In genomic region chr1:27885114-27885528, GRCh38 we compare ENCODE assay signal across 12 cellular contexts. TPM values are rescaled to one million over a fixed set of nuclear protein-coding genes. Genes with fewer than 3 reads are reported as not detected.
A peak's percentile ranks its signal among the peaks of the same experiment; 100 is the strongest.
DNase-seq lines count a peak whose midpoint lies in the region; ATAC-seq and TF ChIP-seq lines count a peak whose summit lies in the region.
"Had no signal": no experiment of that assay in that cellular context is flagged by ENCODE, and none has a peak within 500 bp of the region (broad histone marks: within the 10 kb centered on the region; RNA-seq: fewer than 3 reads in every experiment).

No MANE protein-coding gene starts in this region.

- no peaks in the 10 kb centered on the region for H3K4me1 ChIP-seq in left ventricle myocardium inferior

- H3K27me3 ChIP-seq in left ventricle myocardium inferior (ENCODE audit: low read depth): no peaks in the 10 kb centered on the region

- DNase-seq in SKM-1 (lab: John Stamatoyannopoulos, UW; ENCODE audit: unreplicated experiment): peak; percentile 96
- peak; percentile 30 for DNase-seq in left ventricle myocardium inferior
- DNase-seq in cerebellar cortex (ENCODE audit: low spot score): no peak
- DNase-seq in NCI-H1417 treated with DMSO at 0.1 percent for 48 hours (lab: John Stamatoyannopoulos, UW): no peak
- DNase-seq: effector CD4-positive, alpha-beta T cell; occipital lobe; SW 1271 had no signal

- H3K9me3 Mint-ChIP-seq in IgD-negative memory B cell: no peaks in the 10 kb centered on the region

- ATAC-seq in GM21825 (IDR thresholded peaks at IDR 0.05; ENCODE audit: unreplicated experiment): no peak
- no peak for ATAC-seq in HG02870 (IDR thresholded peaks at IDR 0.05; ENCODE audit: unreplicated experiment)

- H3K36me3 Mint-ChIP-seq in IgD-negative memory B cell: peaks cover 11% of the 10 kb centered on the region

- H3K4me3 Mint-ChIP-seq in IgD-negative memory B cell: peak overlapping the region in 3 of 4 donors; percentile 67 to 82 (median 73)

- intact Hi-C loops in left ventricle myocardium inferior (cut with micrococcal nuclease): no loop called here

- H3K4me3 ChIP-seq in left ventricle myocardium inferior (no peak overlapping the region), skin epidermis (no peak overlapping the region)

- H3K27ac ChIP-seq in left ventricle myocardium inferior (replicated peaks): peak overlapping the region; percentile 63
- peak overlapping the region in 18 of 21 experiments; percentile 10 to 90 (median 68) for H3K27ac ChIP-seq in skin epidermis

- no peak for TF ChIP-seq CTCF in left ventricle myocardium inferior (IDR thresholded peaks at IDR 0.05; ENCODE audit: borderline replicate concordance)

- peak overlapping the region; percentile 92 to 95 (median 93) for H3K27ac Mint-ChIP-seq in IgD-negative memory B cell

- peaks cover 40 to 58% (median 48%) of the 10 kb centered on the region in 3 donors for H3K4me1 Mint-ChIP-seq in IgD-negative memory B cell

- H3K27me3 Mint-ChIP-seq in IgD-negative memory B cell: no peaks in the 10 kb centered on the region

- H3K9me3 ChIP-seq in left ventricle myocardium inferior (replicated peaks): no peaks in the 10 kb centered on the region

- H3K36me3 ChIP-seq in left ventricle myocardium inferior: peaks cover 13% of the 10 kb centered on the region

RNA-seq across cellular contexts. Expression of gene THEMIS2, which starts 12.8 kb away (rescaled TPM):
- polyA plus RNA-seq in IgD-negative memory B cell: 70.0 TPM
- 4.9 TPM for total RNA-seq in left ventricle myocardium inferior
- total RNA-seq: HT1080 had no signal

RNA-seq across cellular contexts. Expression of gene RPA2, which starts 29.3 kb away (rescaled TPM):
- polyA plus RNA-seq in IgD-negative memory B cell: 163 TPM
- 21.2 TPM for total RNA-seq in left ventricle myocardium inferior

RNA-seq across cellular contexts. Expression of gene SMPDL3B, which starts 49.7 kb away (rescaled TPM):
- not detected for polyA plus RNA-seq in IgD-negative memory B cell
- not detected for total RNA-seq in left ventricle myocardium inferior
- total RNA-seq: occipital lobe had no signal

RNA-seq across cellular contexts. Expression of gene PPP1R8, which starts 54.5 kb away (rescaled TPM):
- 31.7 TPM for polyA plus RNA-seq in IgD-negative memory B cell
- total RNA-seq in left ventricle myocardium inferior: 24.0 TPM

Comparison
In these comparisons a context has a peak if more than half of its experiments do, and no peak if none do; other contexts are left out.
1. DNase-seq: peak in SKM-1 (single experiment) and left ventricle myocardium inferior (single experiment); none in cerebellar cortex (single experiment) and NCI-H1417 treated with DMSO at 0.1 percent for 48 hours (single experiment).